In genomic region chr1:203306089-203306969, GRCh38 we compare ENCODE assay signal across 8 cellular contexts. TPM values are rescaled to one million over a fixed set of nuclear protein-coding genes. Genes with fewer than 3 reads are reported as not detected.
DNase-seq lines count a peak whose midpoint lies in the region; ATAC-seq and TF ChIP-seq lines count a peak whose summit lies in the region.

No MANE protein-coding gene starts in this region.

- H3K4me3 ChIP-seq in HUES6 (ENCODE audit: low read depth, low read length) (peak overlapping the region; percentile 84), breast epithelium (peak overlapping the region; percentile 73 to 100 (median 85)), iPS-18a (ENCODE audit: low read length) (peak overlapping the region; percentile 73), retinal pigment epithelial cell (ENCODE audit: low read length) (peak overlapping the region; percentile 89)

- intact Hi-C loops in breast epithelium (cut with DNase I; ENCODE audit: low total_unique reads): no loop called here

- H3K27ac ChIP-seq in HUES6 (ENCODE audit: low read depth, low read length) (no peak overlapping the region), breast epithelium (peak overlapping the region; percentile 91 to 98), iPS-18a (ENCODE audit: low read length) (no peak overlapping the region)

- in situ Hi-C loops in SK-MEL-5 (cut with HindIII; ENCODE audit: low pct_unique_long_range_greater_than_20kb, low sequenced_read_pairs): no loop called here

- TF ChIP-seq POLR2A in breast epithelium (IDR thresholded peaks at IDR 0.05): no peak

- H3K9me3 ChIP-seq in HUES6 (ENCODE audit: control insufficient read depth, insufficient read depth, low read depth, low read length) (no peaks in the 10 kb centered on the region), breast epithelium (no peaks in the 10 kb centered on the region), iPS-18a (ENCODE audit: control insufficient read depth, low read depth, low read length) (no peaks in the 10 kb centered on the region)

- H3K36me3 ChIP-seq in HUES6 (ENCODE audit: control insufficient read depth, insufficient read depth, low read length) (no peaks in the 10 kb centered on the region), breast epithelium (no peaks in the 10 kb centered on the region), iPS-18a (ENCODE audit: control insufficient read depth, low read depth, low read length) (no peaks in the 10 kb centered on the region)

- DNase-seq in DMS 273 treated with DMSO at 0.1 percent for 48 hours (lab: John Stamatoyannopoulos, UW) (peak; percentile 71), SK-MEL-5 (ENCODE audit: low read depth, low spot score) (peak; percentile 57), breast epithelium (ENCODE audit: low spot score in 2 of 2) (peak; percentile 88 to 93), retinal pigment epithelial cell (ENCODE audit: low read depth) (peak; percentile 83)

- peak in 1 of 3 donors; percentile 29 for TF ChIP-seq CTCF in breast epithelium (IDR thresholded peaks at IDR 0.05)
- TF ChIP-seq CTCF in retinal pigment epithelial cell (conservative IDR thresholded peaks at IDR 0.05; ENCODE audit: low read depth, low read length): peak; percentile 38

- H3K4me1 ChIP-seq in HUES6 (ENCODE audit: control insufficient read depth, insufficient read depth, low read length) (peaks cover 35% of the 10 kb centered on the region), breast epithelium (peaks cover 0 to 16% of the 10 kb centered on the region in 2 donors), iPS-18a (ENCODE audit: control insufficient read depth, low read depth, low read length) (peaks cover 37% of the 10 kb centered on the region)

- peak overlapping the region; percentile 80 for H3K9ac ChIP-seq in HUES6 (ENCODE audit: low read length)
- peak overlapping the region; percentile 63 for H3K9ac ChIP-seq in iPS-18a (ENCODE audit: low read length)

- ATAC-seq in HG03095 (IDR thresholded peaks at IDR 0.05; ENCODE audit: unreplicated experiment): no peak
- ATAC-seq in HG03175 (IDR thresholded peaks at IDR 0.05; ENCODE audit: unreplicated experiment): no peak

- H3K27me3 ChIP-seq in HUES6 (ENCODE audit: control insufficient read depth, insufficient read depth, low read length): peaks cover 84% of the 10 kb centered on the region
- H3K27me3 ChIP-seq in breast epithelium: no peaks in the 10 kb centered on the region
- peaks cover 91% of the 10 kb centered on the region for H3K27me3 ChIP-seq in iPS-18a (ENCODE audit: control insufficient read depth, insufficient read depth, low read length)

RNA-seq across cellular contexts. Expression of gene BTG2, which starts 1.0 kb away (rescaled TPM):
- total RNA-seq in SK-MEL-5 (2014; rRNA removed; shearing (Covaris generic)): 4.7 and 4.8 TPM in 2 replicates
- polyA plus RNA-seq in SK-MEL-5 (2015; cell fraction: cytosol; rRNA removed): 1.4 TPM in 2 replicates
- 2.0 and 4.9 TPM in 2 replicates for polyA plus RNA-seq in SK-MEL-5 (2015; cell fraction: nucleus; rRNA removed)
- total RNA-seq in breast epithelium: 100 to 1,000 TPM in 2 of 3 donors, 10 to 100 TPM in 1; 82.7 to 271 (median 102) TPM

RNA-seq across cellular contexts. Expression of gene FMOD, which starts 44.6 kb away (rescaled TPM):
- 0.16 TPM in 2 replicates for total RNA-seq in SK-MEL-5 (2014; rRNA removed; shearing (Covaris generic))
- 0.73 and 1.1 TPM in 2 replicates for polyA plus RNA-seq in SK-MEL-5 (2015; cell fraction: cytosol; rRNA removed)
- polyA plus RNA-seq in SK-MEL-5 (2015; cell fraction: nucleus; rRNA removed): 0.17 and 0.70 TPM in 2 replicates
- 100 to 1,000 TPM in 1 of 3 donors, 10 to 100 TPM in 2; 79.6 to 132 (median 92.4) TPM for total RNA-seq in breast epithelium

Comparison
In these comparisons a context has a peak if more than half of its experiments do, and no peak if none do; other contexts are left out.
1. H3K27ac ChIP-seq: peak in breast epithelium (2 of 2); none in HUES6 (single experiment) and iPS-18a (single experiment).
2. RNA of gene BTG2, which starts 1.0 kb away (total RNA-seq): 82.7 to 271 TPM in breast epithelium; 4.7 to 4.8 TPM in SK-MEL-5; every median in the first group is over 10 times any median in the second.
3. RNA of gene FMOD, which starts 44.6 kb away (total RNA-seq): 79.6 to 132 TPM in breast epithelium; 0.16 TPM in SK-MEL-5; every median in the first group is over 10 times any median in the second.
4. Peak in every context shown above with its lines, with median percentiles within 50 percentile points of each other: DNase-seq and H3K4me3 ChIP-seq.